8 cellular contexts compared by ENCODE assay signal in the genomic region with DNA sequence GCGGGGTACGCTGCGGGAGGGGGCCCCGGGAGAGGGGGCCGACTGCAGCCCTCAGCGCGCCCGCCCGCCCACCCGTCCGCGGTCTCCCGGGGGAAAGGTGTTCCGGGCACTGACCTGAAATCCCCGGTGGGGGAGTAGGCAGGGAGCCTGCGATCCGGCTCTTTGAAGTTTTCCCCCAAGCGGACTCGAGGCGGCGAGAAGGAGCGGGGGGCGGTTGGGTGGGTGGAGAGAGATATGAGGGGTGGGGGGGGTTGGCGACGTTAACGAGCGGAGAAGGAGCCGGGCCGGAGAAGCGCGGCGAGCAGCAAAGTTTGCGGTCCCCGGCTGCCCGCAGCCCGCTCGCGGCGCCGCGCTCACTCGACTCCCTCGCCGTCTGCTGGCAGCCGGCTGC. TPM values are rescaled to one million over a fixed set of nuclear protein-coding genes. Genes with fewer than 3 reads are reported as not detected.
DNase-seq lines count a peak whose midpoint lies in the region; ATAC-seq and TF ChIP-seq lines count a peak whose summit lies in the region.

No MANE protein-coding gene starts in this region.

- H3K27me3 ChIP-seq in OCI-LY1 (ENCODE audit: insufficient read depth, low read length) (no peaks in the 10 kb centered on the region), neuronal stem cell (ENCODE audit: control insufficient read depth in 3 of 3, insufficient read depth in 3 of 3, low read depth in 1 of 3, low read length in 3 of 3) (peaks cover 0 to 12% (median 0%) of the 10 kb centered on the region in 3 experiments)

- DNase-seq in Calu3: peak; percentile 14
- peak; percentile 28 for DNase-seq in effector CD8-positive, alpha-beta T cell (lab: John Stamatoyannopoulos, UW)
- no peak for DNase-seq in neuronal stem cell (ENCODE audit: low spot score)
- no peak for DNase-seq in NCI-H2227 (lab: John Stamatoyannopoulos, UW; ENCODE audit: unreplicated experiment)
- DNase-seq in GM10248 (ENCODE audit: extremely low spot score): no peak

- H2AK5ac ChIP-seq in neuronal stem cell (ENCODE audit: low read depth, low read length): no peak overlapping the region

- H3K4me3 Mint-ChIP-seq in Calu3 (ENCODE audit: low read depth, unreplicated experiment): peak overlapping the region; percentile 83

- intact Hi-C loops in Calu3 (cut with micrococcal nuclease; ENCODE audit: unreplicated experiment): loop anchor here (5.0 to 10.0 kb wide), 2 partner anchors 282 to 365 kb away; no protein-coding TSS in a partner anchor

- H3K4me1 Mint-ChIP-seq in Calu3 (ENCODE audit: low read depth, unreplicated experiment): peaks cover 31% of the 10 kb centered on the region

- H4K20me1 ChIP-seq in OCI-LY1 (ENCODE audit: insufficient read depth, low read length): no peaks in the 10 kb centered on the region

- H3K27me3 Mint-ChIP-seq in Calu3 (ENCODE audit: unreplicated experiment): peaks cover 24% of the 10 kb centered on the region

- no peak overlapping the region for H3K23ac ChIP-seq in neuronal stem cell (ENCODE audit: low read depth, low read length, poor library complexity)

- POLR2A ChIA-PET in GM10248 (lab: Yijun Ruan, JAX): interaction anchor here (0.5 kb wide), 1 partner anchor 1585 kb away, joined by 8 read pairs; no protein-coding TSS in a partner anchor

- WGBS in neuronal stem cell (ENCODE audit: extremely low coverage in 2 of 2, insufficient read length in 2 of 2, insufficient replicate concordance in 1 of 2), 2 donors: no CpG with 5 or more reads among the region's 45 CpGs

- peaks cover 69% of the 10 kb centered on the region for H3K4me1 ChIP-seq in OCI-LY1 (ENCODE audit: insufficient read depth, low read length, severe bottlenecking)
- H3K4me1 ChIP-seq in neuronal stem cell (ENCODE audit: control insufficient read depth in 2 of 2, insufficient read depth in 1 of 2, low read depth in 1 of 2, low read length in 2 of 2): peaks cover 13 to 31% of the 10 kb centered on the region in 2 donors

- CTCF ChIA-PET in Calu3 (lab: Charles Lee) (interaction anchor here (0.6 kb wide), 1 partner anchor 282 kb away, joined by 3 read pairs; no protein-coding TSS in a partner anchor), GM10248 (lab: Yijun Ruan, JAX) (interaction anchor here (1.2 to 1.4 kb wide), 2 partner anchors 15 to 170 kb away, joined by 3 read pairs; no protein-coding TSS in a partner anchor)

- no peak overlapping the region for H2BK5ac ChIP-seq in neuronal stem cell (ENCODE audit: low read length)

- H3K79me2 ChIP-seq in OCI-LY1 (ENCODE audit: insufficient read depth, low read length): no peaks in the 10 kb centered on the region

- H3K27ac Mint-ChIP-seq in Calu3 (ENCODE audit: unreplicated experiment): no peak overlapping the region

- no peak overlapping the region for H4K91ac ChIP-seq in neuronal stem cell (ENCODE audit: low read depth, low read length, poor library complexity)

- H3K9me3 ChIP-seq in OCI-LY1 (ENCODE audit: low read length) (no peaks in the 10 kb centered on the region), neuronal stem cell (replicated peaks in 1 of 2; ENCODE audit: control insufficient read depth in 2 of 2, insufficient read depth in 1 of 2, low read depth in 1 of 2, low read length in 2 of 2) (no peaks in the 10 kb centered on the region)

- peak overlapping the region; percentile 68 for H3K9ac ChIP-seq in OCI-LY1 (ENCODE audit: low read length)
- H3K9ac ChIP-seq in neuronal stem cell (ENCODE audit: low read depth, low read length, poor library complexity): no peak overlapping the region

- H2AFZ ChIP-seq in OCI-LY1 (ENCODE audit: low read length) (no peak overlapping the region), neuronal stem cell (ENCODE audit: low read length) (no peak overlapping the region)

- H2BK15ac ChIP-seq in neuronal stem cell (ENCODE audit: low read length): no peak overlapping the region

- peaks cover 2% of the 10 kb centered on the region for H3K79me1 ChIP-seq in neuronal stem cell (ENCODE audit: low read depth, low read length)

- BruUV-seq in Calu3 (replicated peaks; lab: Mats Ljungman, UMichigan): no TSS peak

- H4K8ac ChIP-seq in neuronal stem cell (ENCODE audit: low read depth, low read length): no peak overlapping the region

- H3K9me3 Mint-ChIP-seq in Calu3 (ENCODE audit: low read depth, unreplicated experiment): no peaks in the 10 kb centered on the region

- TF ChIP-seq CTCF in Calu3 (IDR thresholded peaks at IDR 0.05; ENCODE audit: unreplicated experiment) (no peak), OCI-LY1 (IDR thresholded peaks at IDR 0.05; ENCODE audit: low read length) (no peak), GM10248 (IDR thresholded peaks at IDR 0.05; ENCODE audit: control extremely low read depth, extremely low read depth, low read depth, missing control alignments) (no peak)

- H3K9me2 ChIP-seq in OCI-LY1 (ENCODE audit: low read depth, low read length): no peaks in the 10 kb centered on the region

- no peak overlapping the region for H2BK12ac ChIP-seq in neuronal stem cell (ENCODE audit: low read length)

- H3K4me3 ChIP-seq in OCI-LY1 (ENCODE audit: low read depth, low read length, poor library complexity, severe bottlenecking): peak overlapping the region; percentile 77
- peak overlapping the region; percentile 60 to 80 for H3K4me3 ChIP-seq in neuronal stem cell (ENCODE audit: low read length in 2 of 2)

- H3K4me2 ChIP-seq in OCI-LY1 (ENCODE audit: low read length) (peak overlapping the region; percentile 46; the same call in 1 of the 2 replicates), neuronal stem cell (ENCODE audit: insufficient read depth, low read length, poor library complexity, severe bottlenecking) (peak overlapping the region; percentile 49)

- ATAC-seq in GM19455 (IDR thresholded peaks at IDR 0.05; ENCODE audit: unreplicated experiment) (no peak), GM21447 (IDR thresholded peaks at IDR 0.05; ENCODE audit: unreplicated experiment) (no peak)

- H2BK120ac ChIP-seq in neuronal stem cell (ENCODE audit: low read depth, low read length): no peak overlapping the region

- H3K36me3 Mint-ChIP-seq in Calu3 (ENCODE audit: insufficient read depth, unreplicated experiment): peaks cover 62% of the 10 kb centered on the region

- H3K14ac ChIP-seq in neuronal stem cell (ENCODE audit: low read length): no peak overlapping the region

- H3K27ac ChIP-seq in OCI-LY1 (ENCODE audit: low read depth, low read length, poor library complexity, severe bottlenecking) (no peak overlapping the region), neuronal stem cell (replicated peaks; ENCODE audit: low read length) (no peak overlapping the region)

- H3K18ac ChIP-seq in neuronal stem cell (ENCODE audit: low read length): no peak overlapping the region

- no peak overlapping the region for H3K4ac ChIP-seq in neuronal stem cell (ENCODE audit: low read length)

- H3F3A ChIP-seq in OCI-LY1 (ENCODE audit: insufficient read depth, low read length): no peaks in the 10 kb centered on the region

- H3K36me3 ChIP-seq in OCI-LY1 (ENCODE audit: insufficient read depth, low read length) (peaks cover 6% of the 10 kb centered on the region; the same call in 1 of the 2 replicates), neuronal stem cell (replicated peaks in 1 of 2; ENCODE audit: control insufficient read depth in 2 of 2, insufficient read depth in 2 of 2, low read length in 2 of 2) (no peaks in the 10 kb centered on the region)

RNA-seq across cellular contexts. Expression of a gene that starts 0.7 kb away (rescaled TPM):
- 20.6 and 21.1 TPM in 2 replicates for total RNA-seq in Calu3 (2022)
- polyA plus RNA-seq in neuronal stem cell (2013, experiment 1 of 2): 5.4 TPM
- polyA plus RNA-seq in neuronal stem cell (2013, experiment 2 of 2): 5.2 TPM

Comparison
In these comparisons a context has a peak if more than half of its experiments do, and no peak if none do; other contexts are left out.
1. DNase-seq: peak in Calu3 (single experiment) and effector CD8-positive, alpha-beta T cell (single experiment); none in neuronal stem cell (single experiment), NCI-H2227 (single experiment) and GM10248 (single experiment).